16 cellular contexts compared by ENCODE assay signal in genomic region chr20:56762829-56763228, GRCh38.
DNase-seq lines count a peak whose midpoint lies in the region; FAIRE-seq and TF ChIP-seq lines count a peak whose summit lies in the region.
"Had no signal": no experiment of that assay in that cellular context is flagged by ENCODE, and none has a peak within 500 bp of the region (broad histone marks: within the 10 kb centered on the region; RNA-seq: fewer than 3 reads in every experiment).

No MANE protein-coding gene starts in this region.

- H3K18ac ChIP-seq in H1 (ENCODE audit: extremely low read depth, low read length) (no peak overlapping the region), trophoblast cell (ENCODE audit: low read length) (no peak overlapping the region)

- FAIRE-seq in H1 (lab: Jason Lieb, UNC), result no peak
- FAIRE-seq: GM12891, HepG2 had no signal

- H2AFZ ChIP-seq in mammary epithelial cell (ENCODE audit: low read depth, low read length) (peak overlapping the region; percentile 62), H1 (ENCODE audit: low read length) (no peak overlapping the region), trophoblast cell (ENCODE audit: insufficient read depth, low read length, poor library complexity) (no peak overlapping the region), OCI-LY7 (ENCODE audit: low read length) (no peak overlapping the region)
- H2AFZ ChIP-seq: GM23248 had no signal

- H3K36me3 ChIP-seq in mammary epithelial cell (ENCODE audit: insufficient read depth, low read length) (no peaks in the 10 kb centered on the region), breast epithelium (no peaks in the 10 kb centered on the region), H1 (ENCODE audit: control insufficient read depth in 2 of 4, insufficient read depth in 4 of 4, low read length in 3 of 4) (no peaks in the 10 kb centered on the region), trophoblast cell (ENCODE audit: control insufficient read depth in 1 of 2, insufficient read depth in 2 of 2, low read length in 2 of 2) (no peaks in the 10 kb centered on the region), OCI-LY7 (ENCODE audit: insufficient read depth, low read length) (no peaks in the 10 kb centered on the region)
- H3K36me3 ChIP-seq: BLaER1 had no signal

- H3K56ac ChIP-seq in H1 (replicated peaks; ENCODE audit: insufficient read length, low read depth, low read length), result no peak overlapping the region

- 0 out of 2 replicates have a peak overlapping the region, but pooled peaks have one; percentile 50 for H2BK12ac ChIP-seq in H1 (ENCODE audit: low read depth, low read length)
- H2BK12ac ChIP-seq in trophoblast cell (ENCODE audit: low read length), result no peak overlapping the region

- 0 out of 2 replicates have a peak overlapping the region, but pooled peaks have one; percentile 48 for H2BK20ac ChIP-seq in H1 (ENCODE audit: low read length)

- H2BK5ac ChIP-seq in H1 (ENCODE audit: low read depth, low read length) (no peak overlapping the region), trophoblast cell (ENCODE audit: low read depth, low read length, poor library complexity) (no peak overlapping the region)

- H3K4me2 ChIP-seq in mammary epithelial cell (ENCODE audit: insufficient read depth, low read depth, low read length), result no peak overlapping the region
- no peak overlapping the region for H3K4me2 ChIP-seq in H1 (ENCODE audit: insufficient read depth in 1 of 2, low read depth in 2 of 2, low read length in 2 of 2)
- H3K4me2 ChIP-seq in trophoblast cell (ENCODE audit: low read length), result no peak overlapping the region
- H3K4me2 ChIP-seq in OCI-LY7 (ENCODE audit: low read length), result no peak overlapping the region
- H3K4me2 ChIP-seq: BLaER1 had no signal

- TF ChIP-seq RAD21 in H1 (IDR thresholded peaks at IDR 0.05 in 1 of 2, conservative IDR thresholded peaks at IDR 0.05 in 1 of 2; ENCODE audit: low read depth in 2 of 2, low read length in 2 of 2), result no peak

- BruUV-seq in mammary epithelial cell (replicated peaks; lab: Mats Ljungman, UMichigan) (no TSS peak), OCI-LY7 (replicated peaks; lab: Mats Ljungman, UMichigan) (no TSS peak)

- H4K12ac ChIP-seq in trophoblast cell (ENCODE audit: low read depth, low read length), result no peak overlapping the region

- H2BK120ac ChIP-seq in H1 (replicated peaks; ENCODE audit: low read depth, low read length), result peak overlapping the region; percentile 49
- H2BK120ac ChIP-seq in trophoblast cell (ENCODE audit: insufficient read depth, low read length, poor library complexity), result no peak overlapping the region

- H4K8ac ChIP-seq in H1 (ENCODE audit: extremely low read depth, insufficient read depth, low read length) (no peak overlapping the region), trophoblast cell (ENCODE audit: low read depth, low read length) (no peak overlapping the region)

- H3K9ac ChIP-seq in mammary epithelial cell (ENCODE audit: insufficient read depth, low read length) (no peak overlapping the region), H1 (replicated peaks in 1 of 4; ENCODE audit: extremely low read depth in 1 of 4, low read depth in 3 of 4, low read length in 3 of 4) (no peak overlapping the region), trophoblast cell (ENCODE audit: low read length) (no peak overlapping the region)
- H3K9ac ChIP-seq: BLaER1, GM23248 had no signal

- TF ChIP-seq CTCF in mammary epithelial cell (conservative IDR thresholded peaks at IDR 0.05 in 1 of 2, IDR thresholded peaks at IDR 0.05 in 1 of 2; ENCODE audit: extremely low read depth in 1 of 2, insufficient read depth in 1 of 2, low read depth in 1 of 2, low read length in 2 of 2) (no peak), breast epithelium (IDR thresholded peaks at IDR 0.05) (no peak), H1 (IDR thresholded peaks at IDR 0.05; ENCODE audit: control extremely low read depth in 1 of 3, insufficient read depth in 1 of 3, low read depth in 1 of 3, low read length in 3 of 3) (no peak), OCI-LY7 (conservative IDR thresholded peaks at IDR 0.05; ENCODE audit: low read length) (no peak)

- no peaks in the 10 kb centered on the region for H3K79me2 ChIP-seq in mammary epithelial cell (ENCODE audit: insufficient read depth, low read length)
- H3K79me2 ChIP-seq in H1 (ENCODE audit: control insufficient read depth in 1 of 2, insufficient read depth in 2 of 2, low read length in 2 of 2), result no peaks in the 10 kb centered on the region
- no peaks in the 10 kb centered on the region for H3K79me2 ChIP-seq in trophoblast cell (ENCODE audit: control insufficient read depth, insufficient read depth, low read length, poor library complexity)
- no peaks in the 10 kb centered on the region for H3K79me2 ChIP-seq in OCI-LY7 (ENCODE audit: insufficient read depth, low read depth, low read length)

- peak overlapping the region; percentile 51 for H4K91ac ChIP-seq in H1 (replicated peaks; ENCODE audit: insufficient read length, low read length)
- no peak overlapping the region for H4K91ac ChIP-seq in trophoblast cell (ENCODE audit: low read depth, low read length)

- TF ChIP-seq POLR2A in breast epithelium (IDR thresholded peaks at IDR 0.05) (no peak), H1 (IDR thresholded peaks at IDR 0.05; ENCODE audit: control extremely low read depth in 1 of 2, low read depth in 2 of 2, low read length in 2 of 2) (no peak)

- H4K5ac ChIP-seq in H1 (ENCODE audit: insufficient read length, low read depth, low read length), result no peak overlapping the region

- H3K14ac ChIP-seq in H1 (ENCODE audit: insufficient read length), result no peak overlapping the region
- H3K14ac ChIP-seq in trophoblast cell (ENCODE audit: low read length), result no peak overlapping the region

- peak overlapping the region; percentile 67 for H3K27ac ChIP-seq in mammary epithelial cell (ENCODE audit: insufficient read depth, low read depth, low read length)
- no peak overlapping the region for H3K27ac ChIP-seq in breast epithelium
- no peak overlapping the region for H3K27ac ChIP-seq in H1 (ENCODE audit: low read depth, low read length)
- H3K27ac ChIP-seq in trophoblast cell (ENCODE audit: low read depth, low read length), result no peak overlapping the region
- no peak overlapping the region for H3K27ac ChIP-seq in OCI-LY7 (ENCODE audit: low read depth, low read length, poor library complexity, severe bottlenecking)
- no peak overlapping the region for H3K27ac ChIP-seq in caudate nucleus (ENCODE audit: low read depth, low read length)
- H3K27ac ChIP-seq: BLaER1, GM23248 had no signal

- H2BK15ac ChIP-seq in H1 (ENCODE audit: low read length), result no peak overlapping the region

- H3K9me3 ChIP-seq in mammary epithelial cell (replicated peaks; ENCODE audit: insufficient read depth, low read length), result no peaks in the 10 kb centered on the region
- H3K9me3 ChIP-seq in breast epithelium, result no peaks in the 10 kb centered on the region
- no peaks in the 10 kb centered on the region for H3K9me3 ChIP-seq in H1 (ENCODE audit: insufficient read depth in 2 of 2, low read depth in 1 of 2, low read length in 1 of 2)
- peaks cover 2% of the 10 kb centered on the region for H3K9me3 ChIP-seq in trophoblast cell (ENCODE audit: insufficient read depth, low read depth, low read length)
- H3K9me3 ChIP-seq in OCI-LY7 (ENCODE audit: low read length), result no peaks in the 10 kb centered on the region
- H3K9me3 ChIP-seq: BLaER1 had no signal

- H3K79me1 ChIP-seq in H1 (ENCODE audit: low read depth, low read length) (no peaks in the 10 kb centered on the region), trophoblast cell (ENCODE audit: low read length) (no peaks in the 10 kb centered on the region)

- H4K20me1 ChIP-seq in mammary epithelial cell (ENCODE audit: insufficient read depth, low read length), result no peaks in the 10 kb centered on the region
- H4K20me1 ChIP-seq in H1 (replicated peaks in 1 of 2; ENCODE audit: control insufficient read depth in 1 of 2, insufficient read depth in 2 of 2, low read length in 2 of 2), result peaks cover 0 to 4% of the 10 kb centered on the region in 2 experiments
- H4K20me1 ChIP-seq in OCI-LY7 (ENCODE audit: insufficient read depth, low read length), result no peaks in the 10 kb centered on the region
- H4K20me1 ChIP-seq: BLaER1 had no signal

- intact Hi-C loops in mammary epithelial cell (cut with micrococcal nuclease) (no loop called here), breast epithelium (cut with DNase I; ENCODE audit: low total_unique reads) (no loop called here), OCI-LY7 (cut with micrococcal nuclease; ENCODE audit: unreplicated experiment) (no loop called here)

- H2AK5ac ChIP-seq in H1 (ENCODE audit: low read depth, low read length) (no peak overlapping the region), trophoblast cell (ENCODE audit: low read length) (no peak overlapping the region)

- DNase-seq in mammary epithelial cell, result peak; percentile 56
- DNase-seq in breast epithelium (ENCODE audit: low spot score in 2 of 2), result no peak
- DNase-seq in H1 (ENCODE audit: low read depth in 1 of 2, low spot score in 2 of 2), result no peak
- DNase-seq in trophoblast cell, result peak; percentile 33 to 44
- DNase-seq in OCI-LY7 (ENCODE audit: low spot score), result no peak
- no peak for DNase-seq in DMS53 treated with DMSO at 0.1 percent for 48 hours (lab: John Stamatoyannopoulos, UW; ENCODE audit: unreplicated experiment)
- DNase-seq in caudate nucleus (lab: John Stamatoyannopoulos, UW), result no peak
- DNase-seq: 8988T; AML-193; CD4-positive, CD25-positive, alpha-beta regulatory T cell; DMS79; GM23248; H9 had no signal

- POLR2A ChIA-PET in H1 (lab: Charles Lee; ENCODE audit: partially characterized antibody) (interaction anchor here (0.6 kb wide), 1 partner anchor 101 kb away, joined by 3 read pairs; no protein-coding TSS in a partner anchor), OCI-LY7 (lab: Charles Lee) (interaction anchor here (0.6 kb wide), 1 partner anchor 74 kb away, joined by 3 read pairs; no protein-coding TSS in a partner anchor)

- H3K23me2 ChIP-seq in H1 (ENCODE audit: low read depth, low read length), result peaks cover 6% of the 10 kb centered on the region; the same call in 1 of the 2 replicates

- H3K4ac ChIP-seq in H1 (replicated peaks; ENCODE audit: insufficient read length, low read depth, low read length) (no peak overlapping the region), trophoblast cell (ENCODE audit: low read depth, low read length) (no peak overlapping the region)

- H3K23ac ChIP-seq in H1 (ENCODE audit: insufficient read length) (no peak overlapping the region), trophoblast cell (ENCODE audit: low read length) (no peak overlapping the region)

- CTCF ChIA-PET in mammary epithelial cell (lab: Charles Lee; ENCODE audit: low non-redundant PET), result no interaction called here
- CTCF ChIA-PET in H1 (lab: Charles Lee; ENCODE audit: partially characterized antibody), result interaction anchor here (0.7 to 1.0 kb wide), 2 partner anchors 154 to 195 kb away, joined by 3 to 4 read pairs; no protein-coding TSS in a partner anchor
- CTCF ChIA-PET in OCI-LY7 (lab: Charles Lee; ENCODE audit: unreplicated experiment), result no interaction called here

- dilution Hi-C loops in mammary epithelial cell (cut with HindIII; ENCODE audit: low sequenced_read_pairs), result no loop called here

- 20% methylated on average over 8 of the region's 8 CpGs for WGBS in mammary epithelial cell (ENCODE audit: low coverage, missing lambda C conversion rate)
- 96% methylated on average over 8 of the region's 8 CpGs; no CpG with 5 or more reads in 1 of the 2 experiments for WGBS in H1 (ENCODE audit: extremely low coverage in 1 of 2, insufficient coverage in 1 of 2, insufficient read length in 1 of 2, insufficient replicate concordance in 2 of 2, low coverage in 1 of 2, low lambda C conversion rate in 2 of 2, missing lambda C conversion rate in 1 of 2), 2 experiments
- WGBS in trophoblast cell (ENCODE audit: extremely low coverage, insufficient coverage, insufficient read length), result no CpG with 5 or more reads among the region's 8 CpGs

- TF ChIP-seq EP300 in H1 (IDR thresholded peaks at IDR 0.05; ENCODE audit: borderline replicate concordance in 1 of 2, low read depth in 2 of 2, low read length in 2 of 2), result no peak

- peaks cover 32% of the 10 kb centered on the region for H3K4me1 ChIP-seq in mammary epithelial cell (ENCODE audit: insufficient read depth, low read length)
- H3K4me1 ChIP-seq in breast epithelium, result no peaks in the 10 kb centered on the region
- peaks cover 0 to 3% (median 0%) of the 10 kb centered on the region in 4 experiments; a peak in 1 of 7 replicates for H3K4me1 ChIP-seq in H1 (replicated peaks in 1 of 4; ENCODE audit: control insufficient read depth in 3 of 4, insufficient read depth in 4 of 4, low read length in 3 of 4)
- H3K4me1 ChIP-seq in trophoblast cell (ENCODE audit: control insufficient read depth in 1 of 2, insufficient read depth in 2 of 2, low read length in 2 of 2), result no peaks in the 10 kb centered on the region
- H3K4me1 ChIP-seq in OCI-LY7 (ENCODE audit: insufficient read depth, low read length, poor library complexity, severe bottlenecking), result no peaks in the 10 kb centered on the region
- H3K4me1 ChIP-seq: BLaER1 had no signal

- H3K9me2 ChIP-seq in OCI-LY7 (ENCODE audit: insufficient read depth, low read length), result no peaks in the 10 kb centered on the region

- H3K27me3 ChIP-seq in mammary epithelial cell (ENCODE audit: insufficient read depth, low read length), result no peaks in the 10 kb centered on the region
- H3K27me3 ChIP-seq in breast epithelium, result no peaks in the 10 kb centered on the region
- H3K27me3 ChIP-seq in H1 (replicated peaks in 1 of 4; ENCODE audit: control insufficient read depth in 3 of 4, extremely low read depth in 1 of 4, insufficient read depth in 3 of 4, low read length in 3 of 4), result no peaks in the 10 kb centered on the region
- no peaks in the 10 kb centered on the region for H3K27me3 ChIP-seq in trophoblast cell (ENCODE audit: insufficient read depth, low read length)
- H3K27me3 ChIP-seq: BLaER1 had no signal

- H3K4me3 ChIP-seq in mammary epithelial cell (replicated peaks in 1 of 3; ENCODE audit: insufficient read depth in 1 of 3, low read depth in 2 of 3, low read length in 3 of 3) (no peak overlapping the region), breast epithelium (no peak overlapping the region), H1 (ENCODE audit: extremely low read depth in 1 of 4, insufficient read depth in 2 of 4, low read depth in 3 of 4, low read length in 4 of 4) (no peak overlapping the region), trophoblast cell (ENCODE audit: low read depth, low read length) (no peak overlapping the region), OCI-LY7 (ENCODE audit: low read depth, low read length, poor library complexity, severe bottlenecking) (no peak overlapping the region)
- H3K4me3 ChIP-seq: BLaER1, GM23248 had no signal

- in situ Hi-C loops in mammary epithelial cell (cut with MboI; ENCODE audit: low sequenced_read_pairs in 2 of 2), result no loop called here

Comparison
In these comparisons a context has a peak if more than half of its experiments do, and no peak if none do; other contexts are left out.
1. DNase-seq: peak in mammary epithelial cell (single experiment) and trophoblast cell (2 of 2); none in breast epithelium (0 of 2), H1 (0 of 2), OCI-LY7 (single experiment), DMS53 treated with DMSO at 0.1 percent for 48 hours (single experiment) and caudate nucleus (0 of 61).